In genomic region chr7:28041508-28042314, GRCh38 we compare ENCODE assay signal across 14 cellular contexts.
DNase-seq lines count a peak whose midpoint lies in the region; ATAC-seq and TF ChIP-seq lines count a peak whose summit lies in the region.
"Had no signal": no experiment of that assay in that cellular context is flagged by ENCODE, and none has a peak within 500 bp of the region (broad histone marks: within the 10 kb centered on the region; RNA-seq: fewer than 3 reads in every experiment).

No MANE protein-coding gene starts in this region.

- POLR2A ChIA-PET in SK-N-SH (lab: Yijun Ruan, JAX): no interaction called here

- no peak overlapping the region for H2AFZ ChIP-seq in SK-N-SH (ENCODE audit: low read depth)

- WGBS in SK-N-SH (ENCODE audit: low lambda C conversion rate): 34% methylated on average over 5 of the region's 5 CpGs

- H3K79me2 ChIP-seq in SK-N-SH (ENCODE audit: insufficient read depth): peaks cover 8% of the 10 kb centered on the region; the same call in 1 of the 2 replicates

- CTCF ChIA-PET in SK-N-SH (lab: Yijun Ruan, JAX): interaction anchor here (0.8 to 1.5 kb wide), 3 partner anchors 20 to 35 kb away, joined by 3 to 9 read pairs (median 3); no protein-coding TSS in a partner anchor

- H3K4me1 ChIP-seq in SK-N-SH (ENCODE audit: control insufficient read depth in 1 of 2, insufficient read depth in 2 of 2, low read depth in 1 of 2, low read length in 1 of 2) (peaks cover 7 to 39% of the 10 kb centered on the region in 2 experiments), mucosa of descending colon (ENCODE audit: low read depth) (peaks cover 6% of the 10 kb centered on the region)

- H3F3A ChIP-seq in SK-N-SH (replicated peaks; ENCODE audit: insufficient read depth): peaks cover 46% of the 10 kb centered on the region

- no peaks in the 10 kb centered on the region for H3K9me2 ChIP-seq in SK-N-SH

- H3K4me2 ChIP-seq in SK-N-SH: peak overlapping the region; percentile 46

- H3K9me3 ChIP-seq in SK-N-SH (no peaks in the 10 kb centered on the region), mucosa of descending colon (no peaks in the 10 kb centered on the region)
- H3K9me3 ChIP-seq: thoracic aorta had no signal

- TF ChIP-seq CTCF in SK-N-SH (IDR thresholded peaks at IDR 0.05) (0 out of 2 replicates have a peak, but pooled peaks have one; percentile 15), foreskin fibroblast (IDR thresholded peaks at IDR 0.05; ENCODE audit: low read depth, low read length) (no peak), mucosa of descending colon (IDR thresholded peaks at IDR 0.05) (no peak)

- H3K9ac ChIP-seq in SK-N-SH: peak overlapping the region; percentile 21; the same call in 1 of the 2 replicates

- peak; percentile 20 for DNase-seq in stimulated activated CD4-positive, alpha-beta T cell treated with anti-CD3 and anti-CD28 coated beads, Interleukin-15, amount 100 ng/mL, for 24 hours
- no peak for DNase-seq in stimulated activated CD4-positive, alpha-beta T cell treated with anti-CD3 and anti-CD28 coated beads, Interleukin-2, amount 100 ng/mL, for 48 hours
- DNase-seq in SK-N-SH (no peak), foreskin fibroblast (peak; percentile 70 to 81), stromal cell of bone marrow (ENCODE audit: low read depth) (peak; percentile 55), HK-2 (ENCODE audit: unreplicated experiment) (no peak), mucosa of descending colon (no peak)
- DNase-seq: activated CD4-positive, alpha-beta T cell treated with anti-CD3 and anti-CD28 coated beads for 1 hour; CD8-positive, alpha-beta memory T cell; naive B cell; NCI-H1694 treated with DMSO at 0.1 percent for 48 hours; stimulated activated CD4-positive, alpha-beta T cell treated with anti-CD3 and anti-CD28 coated beads, Interleukin-2, amount 100 ng/mL, for 24 hours had no signal

- H3K27ac ChIP-seq in SK-N-SH (ENCODE audit: low read depth in 2 of 2, low read length in 1 of 2): peak overlapping the region in 1 of 2 experiments; percentile 96; a peak in 3 of 4 replicates
- H3K27ac ChIP-seq: thoracic aorta had no signal

- H3K36me3 ChIP-seq in SK-N-SH (replicated peaks in 1 of 2; ENCODE audit: control insufficient read depth in 1 of 2, insufficient read depth in 2 of 2, low read length in 1 of 2) (no peaks in the 10 kb centered on the region), mucosa of descending colon (ENCODE audit: low read depth) (no peaks in the 10 kb centered on the region)
- H3K36me3 ChIP-seq: thoracic aorta had no signal

- no peaks in the 10 kb centered on the region for H4K20me1 ChIP-seq in SK-N-SH (ENCODE audit: insufficient read depth)

- TF ChIP-seq EP300 in SK-N-SH (IDR thresholded peaks at IDR 0.05; ENCODE audit: borderline replicate concordance in 1 of 2, low read depth in 1 of 2, low read length in 1 of 2): peak in 1 of 2 experiments; percentile 97; a peak in 3 of 4 replicates

- 0 out of 4 replicates have a peak overlapping the region, but pooled peaks of 1 of the 2 experiments have one; percentile 5 for H3K4me3 ChIP-seq in SK-N-SH (ENCODE audit: low read depth in 2 of 2, low read length in 1 of 2)
- no peak overlapping the region for H3K4me3 ChIP-seq in foreskin fibroblast (ENCODE audit: low read depth in 1 of 2, low read length in 2 of 2)
- H3K4me3 ChIP-seq in mucosa of descending colon: no peak overlapping the region
- H3K4me3 ChIP-seq: thoracic aorta had no signal

- no peak for TF ChIP-seq RAD21 in SK-N-SH (IDR thresholded peaks at IDR 0.05; ENCODE audit: low read length)

- ATAC-seq in GM18519 (IDR thresholded peaks at IDR 0.05; ENCODE audit: low FRiP score, unreplicated experiment): no peak
- no peak for ATAC-seq in mucosa of descending colon

- H3K27me3 ChIP-seq in SK-N-SH (ENCODE audit: insufficient read depth): no peaks in the 10 kb centered on the region

- intact Hi-C loops in mucosa of descending colon (cut with DNase I, micrococcal nuclease): no loop called here

TF ChIP-seq in SK-N-SH, 30 proteins besides CTCF, POLR2A, EP300 and RAD21 (continues in another document):
- TF ChIP-seq RFX5 (IDR thresholded peaks at IDR 0.05; ENCODE audit: low read length) (no peak), MEF2A (IDR thresholded peaks at IDR 0.05; ENCODE audit: borderline replicate concordance, low read depth) (peak; percentile 85), EZH2phosphoT487 (IDR thresholded peaks at IDR 0.05; ENCODE audit: borderline replicate concordance, low read depth) (no peak), TEAD4 (IDR thresholded peaks at IDR 0.05; ENCODE audit: borderline replicate concordance, insufficient read depth) (peak; percentile 100), FOXM1 (IDR thresholded peaks at IDR 0.05; ENCODE audit: low read depth) (peak; percentile 75; the same call in 1 of the 2 replicates), JUND (IDR thresholded peaks at IDR 0.05) (peak; percentile 98), TCF12 (IDR thresholded peaks at IDR 0.05) (peak; percentile 98), MXI1 (IDR thresholded peaks at IDR 0.05; ENCODE audit: low read depth, low read length) (no peak), POLR2AphosphoS5 (IDR thresholded peaks at IDR 0.05; ENCODE audit: low read depth, low read length) (peak; percentile 80), SIN3A (IDR thresholded peaks at IDR 0.05; ENCODE audit: borderline replicate concordance, low read depth, low read length) (no peak), TAF1 (IDR thresholded peaks at IDR 0.05; ENCODE audit: borderline replicate concordance, low read depth, low read length) (peak; percentile 28; the same call in 1 of the 2 replicates), YY1 (IDR thresholded peaks at IDR 0.05; ENCODE audit: low read depth) (0 out of 2 replicates have a peak, but pooled peaks have one; percentile 16), ELF1 (IDR thresholded peaks at IDR 0.05) (no peak), PBX3 (IDR thresholded peaks at IDR 0.05) (peak; percentile 97), RCOR1 (IDR thresholded peaks at IDR 0.05; ENCODE audit: low read length) (no peak), ZBTB33 (IDR thresholded peaks at IDR 0.05; ENCODE audit: borderline replicate concordance, low read depth) (peak; percentile 83; the same call in 1 of the 2 replicates), GABPA (IDR thresholded peaks at IDR 0.05; ENCODE audit: low read depth) (no peak)
- TF ChIP-seq, protein P1, sequence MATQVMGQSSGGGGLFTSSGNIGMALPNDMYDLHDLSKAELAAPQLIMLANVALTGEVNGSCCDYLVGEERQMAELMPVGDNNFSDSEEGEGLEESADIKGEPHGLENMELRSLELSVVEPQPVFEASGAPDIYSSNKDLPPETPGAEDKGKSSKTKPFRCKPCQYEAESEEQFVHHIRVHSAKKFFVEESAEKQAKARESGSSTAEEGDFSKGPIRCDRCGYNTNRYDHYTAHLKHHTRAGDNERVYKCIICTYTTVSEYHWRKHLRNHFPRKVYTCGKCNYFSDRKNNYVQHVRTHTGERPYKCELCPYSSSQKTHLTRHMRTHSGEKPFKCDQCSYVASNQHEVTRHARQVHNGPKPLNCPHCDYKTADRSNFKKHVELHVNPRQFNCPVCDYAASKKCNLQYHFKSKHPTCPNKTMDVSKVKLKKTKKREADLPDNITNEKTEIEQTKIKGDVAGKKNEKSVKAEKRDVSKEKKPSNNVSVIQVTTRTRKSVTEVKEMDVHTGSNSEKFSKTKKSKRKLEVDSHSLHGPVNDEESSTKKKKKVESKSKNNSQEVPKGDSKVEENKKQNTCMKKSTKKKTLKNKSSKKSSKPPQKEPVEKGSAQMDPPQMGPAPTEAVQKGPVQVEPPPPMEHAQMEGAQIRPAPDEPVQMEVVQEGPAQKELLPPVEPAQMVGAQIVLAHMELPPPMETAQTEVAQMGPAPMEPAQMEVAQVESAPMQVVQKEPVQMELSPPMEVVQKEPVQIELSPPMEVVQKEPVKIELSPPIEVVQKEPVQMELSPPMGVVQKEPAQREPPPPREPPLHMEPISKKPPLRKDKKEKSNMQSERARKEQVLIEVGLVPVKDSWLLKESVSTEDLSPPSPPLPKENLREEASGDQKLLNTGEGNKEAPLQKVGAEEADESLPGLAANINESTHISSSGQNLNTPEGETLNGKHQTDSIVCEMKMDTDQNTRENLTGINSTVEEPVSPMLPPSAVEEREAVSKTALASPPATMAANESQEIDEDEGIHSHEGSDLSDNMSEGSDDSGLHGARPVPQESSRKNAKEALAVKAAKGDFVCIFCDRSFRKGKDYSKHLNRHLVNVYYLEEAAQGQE (IDR thresholded peaks at IDR 0.05; ENCODE audit: low read depth, low read length): no peak; the same call in 1 of the 2 replicates

Comparison
In these comparisons a context has a peak if more than half of its experiments do, and no peak if none do; other contexts are left out.
1. DNase-seq: peak in stimulated activated CD4-positive, alpha-beta T cell treated with anti-CD3 and anti-CD28 coated beads, Interleukin-15, amount 100 ng/mL, for 24 hours (single experiment), foreskin fibroblast (2 of 2) and stromal cell of bone marrow (single experiment); none in stimulated activated CD4-positive, alpha-beta T cell treated with anti-CD3 and anti-CD28 coated beads, Interleukin-2, amount 100 ng/mL, for 48 hours (0 of 2), SK-N-SH (single experiment), HK-2 (single experiment) and mucosa of descending colon (0 of 3).